ENCODE assay signal across 9 cellular contexts in the genomic region with DNA sequence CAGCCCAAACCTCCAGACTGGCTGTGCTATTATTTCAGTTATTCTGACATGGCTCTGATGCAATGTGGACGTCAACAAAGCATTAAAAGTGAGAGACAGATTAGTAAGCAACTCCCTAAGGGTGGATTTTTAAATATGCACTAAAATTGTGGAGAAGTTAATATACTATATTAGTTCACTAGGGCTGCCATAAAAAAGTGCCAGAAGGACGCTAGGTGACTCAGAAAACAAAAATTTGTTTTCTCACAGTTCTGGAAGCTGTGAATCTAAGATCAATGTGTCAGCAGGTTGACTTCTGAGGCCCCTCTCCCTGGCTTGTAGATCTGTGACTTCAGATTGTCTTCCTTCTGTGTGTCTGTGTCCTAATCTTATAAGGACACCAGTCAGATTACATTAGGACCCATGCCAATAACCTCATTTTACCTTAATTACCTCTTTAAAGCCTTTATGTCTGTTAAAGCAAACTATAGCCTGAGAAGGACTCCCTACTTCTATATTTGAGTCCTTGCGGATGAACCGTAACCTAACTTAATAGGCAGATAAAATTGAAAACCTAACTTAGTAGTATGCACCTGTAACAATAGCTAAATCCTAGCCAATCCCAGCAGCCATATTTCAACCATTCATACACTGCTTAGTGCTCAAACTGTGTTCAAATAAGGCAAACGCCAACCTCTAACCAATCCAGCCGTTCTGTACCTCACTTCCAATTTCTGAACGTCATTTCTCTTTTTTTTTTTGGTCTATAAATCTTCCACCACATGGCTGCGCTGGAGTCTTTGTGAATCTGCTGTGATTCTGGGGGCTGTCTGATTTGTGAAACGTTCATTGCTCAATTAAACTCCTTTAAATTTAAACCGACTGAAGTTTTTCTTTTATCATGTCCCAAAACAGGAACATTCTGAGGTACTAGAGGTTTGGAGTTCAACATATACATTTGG.
DNase-seq lines count a peak whose midpoint lies in the region; ATAC-seq and TF ChIP-seq lines count a peak whose summit lies in the region.
"Had no signal": no experiment of that assay in that cellular context is flagged by ENCODE, and none has a peak within 500 bp of the region (broad histone marks: within the 10 kb centered on the region; RNA-seq: fewer than 3 reads in every experiment).

No MANE protein-coding gene starts in this region.

- H2AFZ ChIP-seq in ACC112 (ENCODE audit: low read length, unreplicated experiment) = no peak overlapping the region

- H3K4me3 Mint-ChIP-seq in chondrocyte (ENCODE audit: unreplicated experiment) = no peak overlapping the region

- no peaks in the 10 kb centered on the region for H3K36me3 Mint-ChIP-seq in chondrocyte (ENCODE audit: low read depth)

- H3K4me3 ChIP-seq in ACC112 (ENCODE audit: low read depth, low read length) = no peak overlapping the region; the same call in 1 of the 2 replicates

- H3K27me3 ChIP-seq in ACC112 (ENCODE audit: insufficient read depth, low read length) = no peaks in the 10 kb centered on the region

- peak overlapping the region; percentile 46 for H3K27ac ChIP-seq in ACC112 (ENCODE audit: low read depth, low read length)

- peaks cover 54% of the 10 kb centered on the region for H3K4me1 Mint-ChIP-seq in chondrocyte (ENCODE audit: low read depth)

- peak; percentile 39 for DNase-seq in LoVo (ENCODE audit: low spot score)
- no peak for DNase-seq in chondrocyte (ENCODE audit: low spot score)
- no peak for DNase-seq in GM19240 (ENCODE audit: insufficient read length, low spot score)
- DNase-seq in NCI-H510A treated with DMSO at 0.1 percent for 48 hours (lab: John Stamatoyannopoulos, UW) = no peak
- DNase-seq in NCI-H446 treated with DMSO at 0.1 percent for 48 hours (lab: John Stamatoyannopoulos, UW) = no peak
- DNase-seq: activated T-cell treated with anti-CD3 and anti-CD28 coated beads for 4 hours had no signal

- no peaks in the 10 kb centered on the region for H3K27me3 Mint-ChIP-seq in chondrocyte (ENCODE audit: low read depth)

- H3K4me1 ChIP-seq in ACC112 (ENCODE audit: control insufficient read depth, insufficient read depth, low read length, unreplicated experiment) = peaks cover 32% of the 10 kb centered on the region

- no peaks in the 10 kb centered on the region for H3K79me2 ChIP-seq in ACC112 (ENCODE audit: control insufficient read depth, insufficient read depth, low read length, unreplicated experiment)

- ATAC-seq in GM18868 (IDR thresholded peaks at IDR 0.05; ENCODE audit: unreplicated experiment) (peak; percentile 10), GM19452 (IDR thresholded peaks at IDR 0.05; ENCODE audit: unreplicated experiment) (no peak)

- TF ChIP-seq CTCF in chondrocyte (IDR thresholded peaks at IDR 0.05) = peak; percentile 24

- peak overlapping the region; percentile 75 for H3K27ac Mint-ChIP-seq in chondrocyte (ENCODE audit: unreplicated experiment)

- no peaks in the 10 kb centered on the region for H3K36me3 ChIP-seq in ACC112 (ENCODE audit: insufficient read depth, low read length)

- H3K9me3 Mint-ChIP-seq in chondrocyte (ENCODE audit: low read depth) = no peaks in the 10 kb centered on the region
